In genomic region chr17:21043296-21044232, GRCh38 we compare ENCODE assay signal across 8 cellular contexts. TPM values are rescaled to one million over a fixed set of nuclear protein-coding genes. Genes with fewer than 3 reads are reported as not detected.
DNase-seq lines count a peak whose midpoint lies in the region; ATAC-seq, FAIRE-seq and TF ChIP-seq lines count a peak whose summit lies in the region.

No MANE protein-coding gene starts in this region.

- H3K36me3 Mint-ChIP-seq in CD4-positive, alpha-beta T cell (ENCODE audit: low read depth), result peaks cover 12% of the 10 kb centered on the region

- no peaks in the 10 kb centered on the region for H3K9me3 Mint-ChIP-seq in CD4-positive, alpha-beta T cell

- peak overlapping the region; percentile 91 for H3K4me3 Mint-ChIP-seq in CD4-positive, alpha-beta T cell

- peak overlapping the region; percentile 75 to 86 for H3K9ac ChIP-seq in mucosa of rectum (ENCODE audit: low read depth in 1 of 2, low read length in 2 of 2)

- peak; percentile 90 to 96 (median 94) for DNase-seq in CD4-positive, alpha-beta T cell
- peak; percentile 100 for DNase-seq in NCI-H82 (lab: John Stamatoyannopoulos, UW)
- peak; percentile 89 for DNase-seq in activated CD8-positive, alpha-beta memory T cell treated with anti-CD3 and anti-CD28 coated beads for 1 hour (ENCODE audit: extremely low read depth in 1 of 2, low read depth in 1 of 2)
- peak; percentile 84 to 85 for DNase-seq in stimulated activated CD8-positive, alpha-beta memory T cell treated with anti-CD3 and anti-CD28 coated beads, Interleukin-7, amount 100 ng/mL, for 1 hour (ENCODE audit: low read depth in 2 of 2)

- H3K27me3 Mint-ChIP-seq in CD4-positive, alpha-beta T cell, result no peaks in the 10 kb centered on the region

- CTCF ChIA-PET in CD4-positive, alpha-beta T cell (lab: Charles Lee), result interaction anchor here (0.6 to 2.0 kb wide), 24 partner anchors 8 to 469 kb away, joined by 3 to 21 read pairs (median 4); partner anchors contain the start of gene DHRS7B

- no peaks in the 10 kb centered on the region for H3K9me3 ChIP-seq in CD4-positive, alpha-beta T cell (ENCODE audit: control insufficient read depth, low read length)
- H3K9me3 ChIP-seq in mucosa of rectum (ENCODE audit: control insufficient read depth in 2 of 2, low read length in 2 of 2), result no peaks in the 10 kb centered on the region

- peaks cover 7 to 22% of the 10 kb centered on the region in 2 donors for H3K4me1 ChIP-seq in mucosa of rectum (ENCODE audit: control insufficient read depth in 2 of 2, insufficient read depth in 2 of 2, low read length in 2 of 2)

- H3K27ac ChIP-seq in CD4-positive, alpha-beta T cell (ENCODE audit: low read depth, low read length), result peak overlapping the region; percentile 91
- peak overlapping the region; percentile 100 for H3K27ac ChIP-seq in mucosa of rectum (ENCODE audit: low read depth in 2 of 2, low read length in 2 of 2)

- peak overlapping the region; percentile 94 for H3K27ac Mint-ChIP-seq in CD4-positive, alpha-beta T cell

- intact Hi-C loops in CD4-positive, alpha-beta T cell (cut with DNase I, micrococcal nuclease), result loop anchor here (1.0 to 10.0 kb wide), 10 partner anchors 23 to 281 kb away; partner anchors contain the start of genes DHRS7B (in 1 of the 2), MAP2K3 (in 1 of the 2) and TMEM11 (in 1 of the 2)

- peak; percentile 97 for TF ChIP-seq CTCF in CD4-positive, alpha-beta T cell (IDR thresholded peaks at IDR 0.05)

- H3K4me1 Mint-ChIP-seq in CD4-positive, alpha-beta T cell (ENCODE audit: low read depth), result peaks cover 42% of the 10 kb centered on the region

- POLR2A ChIA-PET in CD4-positive, alpha-beta T cell (lab: Charles Lee), result interaction anchor here (1.0 to 3.8 kb wide), 30 partner anchors 9 to 1395 kb away, joined by 3 to 81 read pairs (median 6); partner anchors contain the start of genes AKAP10, ALDH3A2, DHRS7B and NATD1

- peak; percentile 81 for ATAC-seq in CD4-positive, alpha-beta T cell (ENCODE audit: poor library complexity)
- ATAC-seq in GM19351 (IDR thresholded peaks at IDR 0.05; ENCODE audit: unreplicated experiment) (peak; percentile 79), HG03520 (IDR thresholded peaks at IDR 0.05; ENCODE audit: unreplicated experiment) (peak; percentile 71)

- peak; percentile 64 for FAIRE-seq in endometrium (lab: Jason Lieb, UNC)

- peak overlapping the region; percentile 69 to 70 for H3K4me3 ChIP-seq in mucosa of rectum (ENCODE audit: low read length in 2 of 2)

- H3K36me3 ChIP-seq in mucosa of rectum (ENCODE audit: control insufficient read depth in 2 of 2, insufficient read depth in 2 of 2, low read length in 2 of 2), result no peaks in the 10 kb centered on the region

- H3K27me3 ChIP-seq in CD4-positive, alpha-beta T cell (ENCODE audit: control insufficient read depth, insufficient read depth, low read length), result no peaks in the 10 kb centered on the region
- H3K27me3 ChIP-seq in mucosa of rectum (ENCODE audit: control insufficient read depth in 2 of 2, insufficient read depth in 2 of 2, low read length in 2 of 2), result no peaks in the 10 kb centered on the region

RNA-seq across cellular contexts. Expression of gene USP22, which starts 0.8 kb away (rescaled TPM):
- total RNA-seq in CD4-positive, alpha-beta T cell, result 100 to 1,000 TPM; 194 to 217 TPM

Comparison
In these comparisons a context has a peak if more than half of its experiments do, and no peak if none do; other contexts are left out.
1. Peak in every context shown above with its lines: DNase-seq, ATAC-seq, H3K4me3 ChIP-seq and H3K27ac ChIP-seq.